In genomic region chr1:219088778-219089557, GRCh38 we compare ENCODE assay signal across 9 cellular contexts.
DNase-seq lines count a peak whose midpoint lies in the region; ATAC-seq and TF ChIP-seq lines count a peak whose summit lies in the region.
"Had no signal": no experiment of that assay in that cellular context is flagged by ENCODE, and none has a peak within 500 bp of the region (broad histone marks: within the 10 kb centered on the region; RNA-seq: fewer than 3 reads in every experiment).

No MANE protein-coding gene starts in this region.

- peak overlapping the region; percentile 92 for H3K27ac Mint-ChIP-seq in stimulated activated memory B cell treated with anti-CD40 and anti-IgM and Interleukin-4, amounts not matched to agents 10 μg/mL and 1 μg/mL and 100 μg/mL, for 72 hours

- no peak overlapping the region for H3K4me3 Mint-ChIP-seq in stimulated activated memory B cell treated with anti-CD40 and anti-IgM and Interleukin-4, amounts not matched to agents 10 μg/mL and 1 μg/mL and 100 μg/mL, for 72 hours

- DNase-seq in NCI-H226 (peak; percentile 82), fibroblast of mammary gland (ENCODE audit: low read depth) (peak; percentile 97), cerebellar nuclear complex (lab: John Stamatoyannopoulos, UW) (no peak), iPS-NIHi11 (ENCODE audit: low spot score) (no peak)
- no peak for DNase-seq in activated effector memory CD4-positive, alpha-beta T cell treated with anti-CD3 and anti-CD28 coated beads, Interleukin-2, amount 50 U/mL, for 16 hours

- peaks cover 48% of the 10 kb centered on the region for H3K4me1 Mint-ChIP-seq in stimulated activated memory B cell treated with anti-CD40 and anti-IgM and Interleukin-4, amounts not matched to agents 10 μg/mL and 1 μg/mL and 100 μg/mL, for 72 hours

- ATAC-seq in GM18511 (IDR thresholded peaks at IDR 0.05; ENCODE audit: unreplicated experiment) (peak; percentile 76), HG02759 (IDR thresholded peaks at IDR 0.05; ENCODE audit: unreplicated experiment) (peak; percentile 93)
- ATAC-seq in stimulated activated memory B cell treated with anti-CD40 and anti-IgM and Interleukin-4, amounts not matched to agents 10 μg/mL and 1 μg/mL and 100 μg/mL, for 72 hours = peak; percentile 72
- ATAC-seq: left colon had no signal

- H3K9me3 Mint-ChIP-seq in stimulated activated memory B cell treated with anti-CD40 and anti-IgM and Interleukin-4, amounts not matched to agents 10 μg/mL and 1 μg/mL and 100 μg/mL, for 72 hours = no peaks in the 10 kb centered on the region

- peaks cover 6% of the 10 kb centered on the region for H3K36me3 Mint-ChIP-seq in stimulated activated memory B cell treated with anti-CD40 and anti-IgM and Interleukin-4, amounts not matched to agents 10 μg/mL and 1 μg/mL and 100 μg/mL, for 72 hours

- H3K27me3 Mint-ChIP-seq in stimulated activated memory B cell treated with anti-CD40 and anti-IgM and Interleukin-4, amounts not matched to agents 10 μg/mL and 1 μg/mL and 100 μg/mL, for 72 hours = no peaks in the 10 kb centered on the region

- no peak overlapping the region for H3K4me3 ChIP-seq in fibroblast of mammary gland (ENCODE audit: control insufficient read depth, low read depth, low read length)

- no peak for TF ChIP-seq CTCF in fibroblast of mammary gland (conservative IDR thresholded peaks at IDR 0.05; ENCODE audit: control insufficient read depth, insufficient read depth, low read depth, low read length)

Comparison
In these comparisons a context has a peak if more than half of its experiments do, and no peak if none do; other contexts are left out.
1. DNase-seq: peak in NCI-H226 (single experiment) and fibroblast of mammary gland (single experiment); none in activated effector memory CD4-positive, alpha-beta T cell treated with anti-CD3 and anti-CD28 coated beads, Interleukin-2, amount 50 U/mL, for 16 hours (single experiment), cerebellar nuclear complex (0 of 2) and iPS-NIHi11 (single experiment).
2. Peak in every context shown above with its lines, with median percentiles within 50 percentile points of each other: ATAC-seq.